In the genomic region with DNA sequence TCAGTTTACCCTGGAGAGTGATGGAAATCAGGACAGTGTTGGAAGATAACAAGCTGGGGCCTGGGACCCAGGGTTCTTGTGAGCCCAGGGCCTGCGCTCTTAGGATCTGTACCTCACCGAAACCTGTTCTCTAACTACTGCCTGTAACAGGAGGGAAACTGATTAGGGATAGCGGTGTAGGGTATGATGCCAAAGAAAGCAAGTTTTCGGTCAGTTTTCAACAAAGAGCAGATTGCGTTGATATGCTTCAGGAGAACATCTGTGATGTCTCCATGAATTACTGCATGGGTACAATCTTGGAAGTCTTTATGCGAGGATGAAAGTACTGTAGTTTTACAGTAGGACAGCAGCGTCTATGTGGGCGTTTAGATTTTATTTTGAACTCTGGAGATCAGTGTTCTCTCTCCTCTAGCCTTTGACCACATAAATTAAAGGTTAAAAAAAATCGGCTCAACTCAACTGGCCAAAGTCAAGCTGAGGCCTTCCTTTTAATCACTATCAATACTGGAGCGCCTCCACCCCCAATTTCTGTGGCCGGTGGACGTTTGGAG, we compare ENCODE assay signal across 1 cellular context.
TF ChIP-seq lines count a peak whose summit lies in the region.

No MANE protein-coding gene starts in this region.

TF ChIP-seq in endothelial cell of umbilical vein, 7 proteins besides CTCF, POLR2A, EP300 and RAD21 (continued from another document):
- no peak for TF ChIP-seq FOS (IDR thresholded peaks at IDR 0.05; ENCODE audit: borderline replicate concordance, insufficient read depth, low read length)
